In the genomic region with DNA sequence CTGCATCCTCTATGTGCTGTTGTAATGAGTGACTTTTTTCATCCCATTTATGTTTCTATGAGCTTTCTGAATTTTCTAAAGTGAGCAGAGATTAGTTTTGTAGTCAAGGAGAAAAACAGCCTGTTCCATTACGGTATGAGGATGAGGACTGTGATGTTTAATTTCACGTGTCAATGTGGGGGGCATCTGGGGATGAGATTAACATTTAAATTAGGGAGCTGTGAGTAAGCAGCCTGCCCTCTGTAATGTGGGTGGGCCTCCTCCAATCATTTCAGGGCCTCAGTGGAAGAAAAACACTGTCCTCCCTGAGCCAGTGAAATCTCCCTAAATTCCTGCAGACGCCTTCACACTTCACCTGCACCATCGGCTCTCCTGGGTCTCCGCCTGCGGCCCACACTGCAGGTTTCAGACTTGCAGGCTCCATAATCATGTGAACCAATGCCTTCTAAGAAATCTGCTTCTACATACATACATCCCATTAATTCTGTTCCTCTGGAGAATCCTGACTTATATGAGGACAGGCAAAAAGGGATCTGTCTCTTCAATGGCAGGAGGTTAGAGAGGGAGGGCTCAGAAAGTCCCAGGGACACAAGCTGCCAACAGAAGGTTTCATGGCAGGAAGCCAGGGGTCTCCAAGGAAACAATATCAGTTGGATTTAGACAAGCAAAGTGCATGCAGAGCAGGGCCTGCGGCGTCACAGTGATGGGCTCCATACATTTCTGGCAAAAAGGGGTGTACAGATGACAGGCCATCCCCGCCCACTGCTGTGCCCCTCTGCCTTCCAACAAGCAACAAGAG, we compare ENCODE assay signal across 1 cellular context.
TF ChIP-seq lines count a peak whose summit lies in the region.

No MANE protein-coding gene starts in this region.

TF ChIP-seq in GM23338, 12 proteins besides CTCF, POLR2A, EP300 and RAD21 (continued from another document):
- TF ChIP-seq ZNF331 (CRISPR knock-in tag; IDR thresholded peaks at IDR 0.05; ENCODE audit: low read depth) (no peak), JUNB (IDR thresholded peaks at IDR 0.05; ENCODE audit: unreplicated experiment) (no peak), EZH2phosphoT487 (IDR thresholded peaks at IDR 0.05; ENCODE audit: unreplicated experiment) (no peak)
- TF ChIP-seq, protein P1, sequence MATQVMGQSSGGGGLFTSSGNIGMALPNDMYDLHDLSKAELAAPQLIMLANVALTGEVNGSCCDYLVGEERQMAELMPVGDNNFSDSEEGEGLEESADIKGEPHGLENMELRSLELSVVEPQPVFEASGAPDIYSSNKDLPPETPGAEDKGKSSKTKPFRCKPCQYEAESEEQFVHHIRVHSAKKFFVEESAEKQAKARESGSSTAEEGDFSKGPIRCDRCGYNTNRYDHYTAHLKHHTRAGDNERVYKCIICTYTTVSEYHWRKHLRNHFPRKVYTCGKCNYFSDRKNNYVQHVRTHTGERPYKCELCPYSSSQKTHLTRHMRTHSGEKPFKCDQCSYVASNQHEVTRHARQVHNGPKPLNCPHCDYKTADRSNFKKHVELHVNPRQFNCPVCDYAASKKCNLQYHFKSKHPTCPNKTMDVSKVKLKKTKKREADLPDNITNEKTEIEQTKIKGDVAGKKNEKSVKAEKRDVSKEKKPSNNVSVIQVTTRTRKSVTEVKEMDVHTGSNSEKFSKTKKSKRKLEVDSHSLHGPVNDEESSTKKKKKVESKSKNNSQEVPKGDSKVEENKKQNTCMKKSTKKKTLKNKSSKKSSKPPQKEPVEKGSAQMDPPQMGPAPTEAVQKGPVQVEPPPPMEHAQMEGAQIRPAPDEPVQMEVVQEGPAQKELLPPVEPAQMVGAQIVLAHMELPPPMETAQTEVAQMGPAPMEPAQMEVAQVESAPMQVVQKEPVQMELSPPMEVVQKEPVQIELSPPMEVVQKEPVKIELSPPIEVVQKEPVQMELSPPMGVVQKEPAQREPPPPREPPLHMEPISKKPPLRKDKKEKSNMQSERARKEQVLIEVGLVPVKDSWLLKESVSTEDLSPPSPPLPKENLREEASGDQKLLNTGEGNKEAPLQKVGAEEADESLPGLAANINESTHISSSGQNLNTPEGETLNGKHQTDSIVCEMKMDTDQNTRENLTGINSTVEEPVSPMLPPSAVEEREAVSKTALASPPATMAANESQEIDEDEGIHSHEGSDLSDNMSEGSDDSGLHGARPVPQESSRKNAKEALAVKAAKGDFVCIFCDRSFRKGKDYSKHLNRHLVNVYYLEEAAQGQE (IDR thresholded peaks at IDR 0.05; ENCODE audit: unreplicated experiment), result no peak
